Comparison of ENCODE assay signal across 8 cellular contexts in the genomic region with DNA sequence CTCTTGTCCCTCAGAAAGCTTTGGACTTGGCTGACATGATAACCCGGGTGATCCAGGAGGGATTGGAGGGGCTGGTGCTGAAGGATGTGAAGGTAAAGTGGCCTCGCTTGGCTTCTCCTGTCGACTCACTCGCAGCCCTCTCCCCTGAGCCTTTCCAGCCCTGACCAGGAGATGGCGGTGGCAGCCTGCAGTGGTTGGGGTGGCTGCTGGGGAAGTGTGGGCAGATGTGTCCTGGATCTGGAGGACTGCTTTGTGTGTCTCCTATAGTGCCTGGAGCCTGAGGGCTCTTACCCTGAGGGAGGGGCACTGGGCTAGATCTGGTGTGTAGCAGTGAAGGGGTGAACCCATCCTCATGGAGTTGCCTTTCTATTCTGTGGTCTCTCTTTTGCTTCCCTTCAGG. TPM values are rescaled to one million over a fixed set of nuclear protein-coding genes. Genes with fewer than 3 reads are reported as not detected.
DNase-seq lines count a peak whose midpoint lies in the region; ATAC-seq and TF ChIP-seq lines count a peak whose summit lies in the region.

No MANE protein-coding gene starts in this region.

- no peaks in the 10 kb centered on the region for H3K9me3 ChIP-seq in osteoblast (ENCODE audit: low read depth, low read length)

- TF ChIP-seq CTCF in RWPE1 (conservative IDR thresholded peaks at IDR 0.05; ENCODE audit: low read depth) (peak; percentile 76), osteoblast (IDR thresholded peaks at IDR 0.05; ENCODE audit: extremely low read depth, low read depth, low read length) (peak; percentile 88)

- no peaks in the 10 kb centered on the region for H3K27me3 ChIP-seq in osteoblast (ENCODE audit: insufficient read depth, low read length)

- H3K4me3 ChIP-seq in osteoblast (ENCODE audit: insufficient read depth, low read length): no peak overlapping the region

- H3K27ac ChIP-seq in RWPE1 (no peak overlapping the region), osteoblast (ENCODE audit: low read depth, low read length) (no peak overlapping the region), temporal lobe (ENCODE audit: low read depth, low read length) (peak overlapping the region; percentile 83)

- ATAC-seq in HG02981 (IDR thresholded peaks at IDR 0.05; ENCODE audit: unreplicated experiment): peak; percentile 63
- ATAC-seq in GM19328 (IDR thresholded peaks at IDR 0.05; ENCODE audit: unreplicated experiment): no peak

- H3K4me1 ChIP-seq in osteoblast (ENCODE audit: insufficient read depth, low read length): peaks cover 4% of the 10 kb centered on the region

- POLR2A ChIA-PET in RWPE1 (lab: Yijun Ruan, JAX; ENCODE audit: low non-redundant PET): no interaction called here

- H3K79me2 ChIP-seq in osteoblast (ENCODE audit: insufficient read depth, low read length): no peaks in the 10 kb centered on the region

- H3K4me2 ChIP-seq in osteoblast (ENCODE audit: insufficient read depth, low read length): no peak overlapping the region

- CTCF ChIA-PET in RWPE1 (lab: Yijun Ruan, JAX): interaction anchor here (0.5 to 2.6 kb wide), 4 partner anchors 121 to 466 kb away, joined by 3 to 13 read pairs (median 3); a partner anchor contains a TSS

- no peaks in the 10 kb centered on the region for H4K20me1 ChIP-seq in osteoblast (ENCODE audit: insufficient read depth, low read length)

- no peak overlapping the region for H2AFZ ChIP-seq in osteoblast (ENCODE audit: low read length)

- H3K36me3 ChIP-seq in osteoblast (ENCODE audit: insufficient read depth, low read length): peaks cover 54% of the 10 kb centered on the region

- DNase-seq in DMS79 (lab: John Stamatoyannopoulos, UW): peak; percentile 29
- DNase-seq in RWPE1 (ENCODE audit: low spot score): peak; percentile 75
- DNase-seq in activated gamma-delta T cell treated with Interleukin-2 at 50 U/mL for 16 hours: peak; percentile 71
- DNase-seq in foreskin melanocyte: peak; percentile 48
- DNase-seq in osteoblast (ENCODE audit: insufficient read length, low spot score, missing footprints): peak; percentile 96

RNA-seq across cellular contexts. Expression of a gene that starts 17.9 kb away (rescaled TPM):
- total RNA-seq in osteoblast (22.1 and 26.1 TPM in 2 replicates), temporal lobe (30.5 TPM)

RNA-seq across cellular contexts. Expression of a gene that starts 36.9 kb away (rescaled TPM):
- total RNA-seq in osteoblast (9.4 and 10.5 TPM in 2 replicates), temporal lobe (17.2 TPM)

RNA-seq across cellular contexts. Expression of a gene that starts 36.9 kb away (rescaled TPM):
- total RNA-seq in osteoblast: 5.9 and 6.2 TPM in 2 replicates
- total RNA-seq in temporal lobe: 1.7 TPM

Comparison
In these comparisons a context has a peak if more than half of its experiments do, and no peak if none do; other contexts are left out.
1. DNase-seq: peak in every context shown above with its lines; median percentile 96 in osteoblast; 75 in RWPE1; 71 in activated gamma-delta T cell treated with Interleukin-2 at 50 U/mL for 16 hours; 48 in foreskin melanocyte; 29 in DMS79.